In genomic region chr16:85931596-85932402, GRCh38 we compare ENCODE assay signal across 1 cellular context.
TF ChIP-seq lines count a peak whose summit lies in the region.

No MANE protein-coding gene starts in this region.

TF ChIP-seq in SK-N-SH, 30 proteins besides CTCF, POLR2A, EP300 and RAD21 (continued from another document):
- TF ChIP-seq REST (IDR thresholded peaks at IDR 0.05; ENCODE audit: low read depth, low read length) (no peak), FOXJ3 (CRISPR knock-in tag; IDR thresholded peaks at IDR 0.05) (no peak), TCF12 (IDR thresholded peaks at IDR 0.05) (no peak), USF1 (IDR thresholded peaks at IDR 0.05; ENCODE audit: borderline replicate concordance, low read depth) (no peak), TEAD4 (IDR thresholded peaks at IDR 0.05; ENCODE audit: borderline replicate concordance, insufficient read depth) (no peak), POLR2AphosphoS5 (IDR thresholded peaks at IDR 0.05; ENCODE audit: low read depth, low read length) (no peak)
